Comparison of ENCODE assay signal across 8 cellular contexts in genomic region chr10:92291610-92291859, GRCh38. TPM values are rescaled to one million over a fixed set of nuclear protein-coding genes. Genes with fewer than 3 reads are reported as not detected.
A peak's percentile ranks its signal among the peaks of the same experiment; 100 is the strongest.
DNase-seq lines count a peak whose midpoint lies in the region; ATAC-seq lines count a peak whose summit lies in the region.

No MANE protein-coding gene starts in this region.

- H3K4me3 Mint-ChIP-seq in activated naive CD4-positive, alpha-beta T cell treated with anti-CD3 and anti-CD28 coated beads for 36 hours = peak overlapping the region; percentile 81
- H3K4me3 Mint-ChIP-seq in activated T-helper 17 cell treated with anti-CD3 and anti-CD28 coated beads, Interleukin-2, amount 50 U/mL, for 72 hours = peak overlapping the region; percentile 96

- H3K4me3 ChIP-seq in iPS-18c (ENCODE audit: insufficient read depth, low read depth, low read length) = peak overlapping the region; percentile 98
- peak overlapping the region; percentile 74 to 96 (median 93) for H3K4me3 ChIP-seq in subcutaneous abdominal adipose tissue (ENCODE audit: low read depth in 1 of 5, low read length in 5 of 5)

- no peaks in the 10 kb centered on the region for H3K27me3 ChIP-seq in subcutaneous abdominal adipose tissue (ENCODE audit: control insufficient read depth in 5 of 5, insufficient read depth in 4 of 5, low read length in 5 of 5)

- H3K4me1 Mint-ChIP-seq in activated naive CD4-positive, alpha-beta T cell treated with anti-CD3 and anti-CD28 coated beads for 36 hours (ENCODE audit: low read depth) = peaks cover 27% of the 10 kb centered on the region
- peaks cover 14% of the 10 kb centered on the region for H3K4me1 Mint-ChIP-seq in activated T-helper 17 cell treated with anti-CD3 and anti-CD28 coated beads, Interleukin-2, amount 50 U/mL, for 72 hours

- intact Hi-C loops in activated naive CD4-positive, alpha-beta T cell treated with anti-CD3 and anti-CD28 coated beads for 36 hours (cut with micrococcal nuclease) = loop anchor here (1.0 to 10.0 kb wide), 10 partner anchors 51 to 1206 kb away; partner anchors contain the start of genes BTAF1, CEP55 and EXOC6

- peak overlapping the region; percentile 99 for H3K27ac ChIP-seq in subcutaneous abdominal adipose tissue (ENCODE audit: low read depth, low read length)

- DNase-seq in activated naive CD4-positive, alpha-beta T cell treated with anti-CD3 and anti-CD28 coated beads for 36 hours = peak; percentile 16
- DNase-seq in activated naive CD4-positive, alpha-beta T cell treated with Interleukin-2 at 50 U/mL for 16 hours = no peak
- no peak for DNase-seq in NCI-H82 (lab: John Stamatoyannopoulos, UW)

- H3K36me3 ChIP-seq in subcutaneous abdominal adipose tissue (ENCODE audit: control insufficient read depth in 5 of 5, insufficient read depth in 5 of 5, low read length in 5 of 5) = peaks cover 0 to 9% (median 7%) of the 10 kb centered on the region in 5 donors

- no peaks in the 10 kb centered on the region for H3K27me3 Mint-ChIP-seq in activated naive CD4-positive, alpha-beta T cell treated with anti-CD3 and anti-CD28 coated beads for 36 hours (ENCODE audit: low read depth)
- H3K27me3 Mint-ChIP-seq in activated T-helper 17 cell treated with anti-CD3 and anti-CD28 coated beads, Interleukin-2, amount 50 U/mL, for 72 hours = no peaks in the 10 kb centered on the region

- no peaks in the 10 kb centered on the region for H3K9me3 Mint-ChIP-seq in activated naive CD4-positive, alpha-beta T cell treated with anti-CD3 and anti-CD28 coated beads for 36 hours
- no peaks in the 10 kb centered on the region for H3K9me3 Mint-ChIP-seq in activated T-helper 17 cell treated with anti-CD3 and anti-CD28 coated beads, Interleukin-2, amount 50 U/mL, for 72 hours

- ATAC-seq in activated T-helper 17 cell treated with anti-CD3 and anti-CD28 coated beads, Interleukin-2, amount 50 U/mL, for 72 hours (replicated peaks) = peak; percentile 4
- ATAC-seq in HG03280 (IDR thresholded peaks at IDR 0.05; ENCODE audit: unreplicated experiment) (no peak), HG03095 (IDR thresholded peaks at IDR 0.05; ENCODE audit: unreplicated experiment) (no peak)

- peak overlapping the region; percentile 98 to 100 (median 100) for H3K9ac ChIP-seq in subcutaneous abdominal adipose tissue (ENCODE audit: low read length in 5 of 5)

- peaks cover 4% of the 10 kb centered on the region for H3K36me3 Mint-ChIP-seq in activated naive CD4-positive, alpha-beta T cell treated with anti-CD3 and anti-CD28 coated beads for 36 hours (ENCODE audit: low read depth)
- H3K36me3 Mint-ChIP-seq in activated T-helper 17 cell treated with anti-CD3 and anti-CD28 coated beads, Interleukin-2, amount 50 U/mL, for 72 hours (ENCODE audit: low read depth) = peaks cover 29% of the 10 kb centered on the region

- H3K9me3 ChIP-seq in iPS-18c (ENCODE audit: control insufficient read depth, insufficient read depth, low read length) (no peaks in the 10 kb centered on the region), subcutaneous abdominal adipose tissue (ENCODE audit: control insufficient read depth in 5 of 5, low read length in 5 of 5) (no peaks in the 10 kb centered on the region)

- peak overlapping the region; percentile 77 for H3K27ac Mint-ChIP-seq in activated naive CD4-positive, alpha-beta T cell treated with anti-CD3 and anti-CD28 coated beads for 36 hours
- H3K27ac Mint-ChIP-seq in activated T-helper 17 cell treated with anti-CD3 and anti-CD28 coated beads, Interleukin-2, amount 50 U/mL, for 72 hours = peak overlapping the region; percentile 81

- CTCF ChIA-PET in activated naive CD4-positive, alpha-beta T cell treated with anti-CD3 and anti-CD28 coated beads for 36 hours (lab: Charles Lee) = interaction anchor here (0.9 to 3.0 kb wide), 5 partner anchors 11 to 282 kb away, joined by 3 to 9 read pairs (median 4); no protein-coding TSS in a partner anchor

- peaks cover 0 to 20% (median 12%) of the 10 kb centered on the region in 5 donors for H3K4me1 ChIP-seq in subcutaneous abdominal adipose tissue (ENCODE audit: control insufficient read depth in 5 of 5, insufficient read depth in 5 of 5, low read length in 5 of 5)

RNA-seq across cellular contexts. Expression of gene MARCHF5, which starts 0.6 kb away (rescaled TPM):
- 10 to 100 TPM; 26.1 to 28.1 TPM for total RNA-seq in activated naive CD4-positive, alpha-beta T cell treated with anti-CD3 and anti-CD28 coated beads for 36 hours
- 10 to 100 TPM; 28.7 to 31.6 TPM for total RNA-seq in activated T-helper 17 cell treated with anti-CD3 and anti-CD28 coated beads, Interleukin-2, amount 50 U/mL, for 72 hours

RNA-seq across cellular contexts. Expression of gene CPEB3, which starts 0.7 kb away (rescaled TPM):
- 1 to 10 TPM; 1.0 to 1.3 TPM for total RNA-seq in activated naive CD4-positive, alpha-beta T cell treated with anti-CD3 and anti-CD28 coated beads for 36 hours
- total RNA-seq in activated T-helper 17 cell treated with anti-CD3 and anti-CD28 coated beads, Interleukin-2, amount 50 U/mL, for 72 hours = 1 to 10 TPM; 2.1 to 2.9 TPM
